ENCODE assay signal across 25 cellular contexts in the genomic region with DNA sequence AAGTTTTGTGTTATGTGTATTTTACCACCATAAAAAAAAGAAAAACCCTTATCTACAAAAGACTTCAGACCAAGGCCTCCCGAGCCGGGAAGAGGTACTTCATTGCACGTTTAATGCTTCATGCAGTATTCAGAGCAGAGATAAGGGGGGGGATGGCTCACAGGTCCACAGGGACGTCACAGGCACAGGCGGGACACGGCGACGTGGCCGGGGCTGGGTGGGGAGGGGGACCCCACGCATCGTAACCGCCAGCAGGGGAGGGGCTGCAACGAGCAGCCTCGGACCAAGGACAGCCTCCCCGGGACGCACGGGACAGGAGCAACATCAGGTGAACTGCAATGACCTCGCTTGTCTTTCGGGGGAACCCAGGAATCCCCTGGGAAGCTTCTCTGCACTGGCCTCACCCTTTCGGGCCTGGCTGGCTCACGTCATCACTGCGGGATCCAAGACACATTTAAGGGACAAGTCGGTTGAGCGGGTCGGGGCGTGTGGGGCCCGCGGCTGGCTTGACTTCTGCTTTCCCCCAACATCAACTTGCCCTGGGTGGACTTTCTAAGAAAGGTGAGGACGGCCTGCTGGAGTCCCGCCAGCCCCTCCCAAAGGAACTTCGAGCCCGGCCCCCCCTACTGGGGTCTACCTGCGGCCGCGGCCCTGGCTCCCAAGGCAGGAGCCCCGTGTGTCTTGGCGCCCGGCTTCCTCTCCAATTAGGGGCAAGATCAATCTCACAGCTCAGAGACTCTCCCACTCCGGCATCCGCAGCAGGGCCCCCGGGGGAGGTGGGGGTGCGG.
"Had no signal": no experiment of that assay in that cellular context is flagged by ENCODE, and none has a peak within 500 bp of the region (broad histone marks: within the 10 kb centered on the region; RNA-seq: fewer than 3 reads in every experiment).

No MANE protein-coding gene starts in this region.

- H3K27me3 ChIP-seq: breast epithelium, pancreas had no signal

- H3K4me1 ChIP-seq: breast epithelium, prostate gland had no signal

- H3K27ac ChIP-seq: breast epithelium, pancreas, prostate gland, thoracic aorta had no signal

- ATAC-seq: activated naive CD4-positive, alpha-beta T cell treated with anti-CD3 and anti-CD28 coated beads, Interleukin-2, amount 50 U/mL, for 72 hours; activated T-cell treated with anti-CD3 and anti-CD28 coated beads, Interleukin-2, amount 50 U/mL, for 72 hours; left cardiac atrium; left ventricle myocardium superior; mucosa of descending colon; natural killer cell treated with Interleukin-12 subunit alpha and Interleukin-12 subunit beta and Interleukin-15 and Interleukin-18, amount 100 ng/mL, for 72 hours; pancreas had no signal

- H3K4me3 Mint-ChIP-seq: activated T-cell treated with anti-CD3 and anti-CD28 coated beads, Interleukin-2, amount 50 U/mL, for 72 hours; natural killer cell treated with Interleukin-12 subunit alpha and Interleukin-12 subunit beta and Interleukin-15 and Interleukin-18, amount 100 ng/mL, for 72 hours; stimulated activated naive CD8-positive, alpha-beta T cell treated with anti-CD3 and anti-CD28 coated beads, Interleukin-15, Interleukin-2, amounts not matched to agents 100 ng/mL and 50 ng/mL, for 24 hours had no signal

- H3K27me3 Mint-ChIP-seq: natural killer cell treated with Interleukin-12 subunit alpha and Interleukin-12 subunit beta and Interleukin-15 and Interleukin-18, amount 100 ng/mL, for 72 hours; stimulated activated naive CD8-positive, alpha-beta T cell treated with anti-CD3 and anti-CD28 coated beads, Interleukin-15, Interleukin-2, amounts not matched to agents 100 ng/mL and 50 ng/mL, for 24 hours had no signal

- H3K27ac Mint-ChIP-seq: activated naive CD4-positive, alpha-beta T cell treated with anti-CD3 and anti-CD28 coated beads, Interleukin-2, amount 50 U/mL, for 72 hours; activated T-cell treated with anti-CD3 and anti-CD28 coated beads, Interleukin-2, amount 50 U/mL, for 72 hours; natural killer cell treated with Interleukin-12 subunit alpha and Interleukin-12 subunit beta and Interleukin-15 and Interleukin-18, amount 100 ng/mL, for 72 hours; stimulated activated naive CD8-positive, alpha-beta T cell treated with anti-CD3 and anti-CD28 coated beads, Interleukin-15, Interleukin-2, amounts not matched to agents 100 ng/mL and 50 ng/mL, for 24 hours had no signal

- H3K9me3 ChIP-seq: breast epithelium, mucosa of descending colon, pancreas, prostate gland, thoracic aorta had no signal

- H3K36me3 Mint-ChIP-seq: natural killer cell treated with Interleukin-12 subunit alpha and Interleukin-12 subunit beta and Interleukin-15 and Interleukin-18, amount 100 ng/mL, for 72 hours had no signal

- H3K9me3 Mint-ChIP-seq: activated T-cell treated with anti-CD3 and anti-CD28 coated beads, Interleukin-2, amount 50 U/mL, for 72 hours; natural killer cell treated with Interleukin-12 subunit alpha and Interleukin-12 subunit beta and Interleukin-15 and Interleukin-18, amount 100 ng/mL, for 72 hours; stimulated activated naive CD8-positive, alpha-beta T cell treated with anti-CD3 and anti-CD28 coated beads, Interleukin-15, Interleukin-2, amounts not matched to agents 100 ng/mL and 50 ng/mL, for 24 hours had no signal

- H3K36me3 ChIP-seq: breast epithelium, pancreas, prostate gland, thoracic aorta had no signal

- FAIRE-seq: endometrium, frontal cortex, pancreas had no signal

- DNase-seq: activated CD4-positive, alpha-beta T cell treated with anti-CD3 and anti-CD28 coated beads for 4 hours; activated CD4-positive, alpha-beta T cell treated with anti-CD3 and anti-CD28 coated beads, Interleukin-2, amount 50 U/mL, for 4 hours; activated naive CD4-positive, alpha-beta T cell; activated T-cell treated with anti-CD3 and anti-CD28 coated beads for 4 hours; activated T-cell treated with anti-CD3 and anti-CD28 coated beads, Interleukin-2, amount 50 U/mL, for 72 hours; central memory CD4-positive, alpha-beta T cell; dermis blood vessel endothelial cell; effector CD4-positive, alpha-beta T cell; islet precursor cell; left cardiac atrium; left ventricle myocardium superior; retina; stimulated activated CD4-positive, alpha-beta T cell treated with anti-CD3 and anti-CD28 coated beads, Interleukin-15, amount 100 ng/mL, for 24 hours; stimulated activated CD4-positive, alpha-beta T cell treated with anti-CD3 and anti-CD28 coated beads, Interleukin-2, amount 100 ng/mL, for 24 hours; trophoblast cell had no signal

- H3K4me3 ChIP-seq: breast epithelium, mucosa of descending colon, pancreas, prostate gland, thoracic aorta had no signal
